20 cellular contexts compared by ENCODE assay signal in the genomic region with DNA sequence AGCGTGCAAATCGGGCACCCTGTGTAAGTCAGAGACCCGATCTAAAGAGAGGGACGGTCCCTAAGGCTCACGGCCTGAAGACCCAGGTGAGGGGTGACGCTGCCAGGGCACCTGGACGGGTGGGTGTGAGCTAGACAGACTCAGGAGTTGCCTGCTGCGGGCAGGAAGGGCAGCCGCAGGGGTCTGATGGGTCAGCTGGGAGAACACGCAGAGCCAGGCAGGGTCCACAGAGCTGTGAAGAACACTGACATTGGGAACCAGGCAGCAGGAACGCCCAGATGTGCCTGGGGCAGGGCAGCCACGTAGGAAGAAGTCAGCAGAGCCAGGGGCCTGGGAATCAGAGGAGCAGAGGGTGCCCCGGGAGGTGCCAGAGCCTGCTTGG. TPM values are rescaled to one million over a fixed set of nuclear protein-coding genes. Genes with fewer than 3 reads are reported as not detected.
A peak's percentile ranks its signal among the peaks of the same experiment; 100 is the strongest.
DNase-seq lines count a peak whose midpoint lies in the region; ATAC-seq and TF ChIP-seq lines count a peak whose summit lies in the region.
"Had no signal": no experiment of that assay in that cellular context is flagged by ENCODE, and none has a peak within 500 bp of the region (broad histone marks: within the 10 kb centered on the region; RNA-seq: fewer than 3 reads in every experiment).

No MANE protein-coding gene starts in this region.

- H3K27ac Mint-ChIP-seq in CD14-positive monocyte = peak overlapping the region in 4 of 7 donors; percentile 43 to 69 (median 48)
- no peak overlapping the region for H3K27ac Mint-ChIP-seq in GM23338
- H3K27ac Mint-ChIP-seq in glutamatergic neuron (ENCODE audit: unreplicated experiment) = no peak overlapping the region
- no peak overlapping the region for H3K27ac Mint-ChIP-seq in activated CD4-positive, alpha-beta T cell treated with anti-CD3 and anti-CD28 coated beads, Interleukin-2, amount 10 ng/mL, durations not matched to agents 24 days and 14 days
- H3K27ac Mint-ChIP-seq: CD8-positive, alpha-beta memory T cell had no signal

- DNase-seq in CD14-positive monocyte (ENCODE audit: low spot score) = no peak
- peak; percentile 0 for DNase-seq in GM23338 (ENCODE audit: low spot score)
- DNase-seq in glutamatergic neuron = peak; percentile 10
- no peak for DNase-seq in neuronal stem cell (ENCODE audit: low spot score)
- no peak for DNase-seq in activated CD4-positive, alpha-beta T cell treated with anti-CD3 and anti-CD28 coated beads, Interleukin-2, amount 10 ng/mL, durations not matched to agents 24 days and 14 days
- DNase-seq in COR-L47 (lab: John Stamatoyannopoulos, UW) = no peak
- DNase-seq: DMS79, H9, IMR-90, NCI-H1417, NCI-H1930, NCI-H226, NCI-H524, NCI-H82 had no signal

- no peak overlapping the region for H4K91ac ChIP-seq in neuronal stem cell (ENCODE audit: low read depth, low read length, poor library complexity)

- H3K18ac ChIP-seq in neuronal stem cell (ENCODE audit: low read length) = peak overlapping the region; percentile 34

- no peaks in the 10 kb centered on the region for H3F3A ChIP-seq in GM23338 (replicated peaks; ENCODE audit: low read depth)

- H3K27me3 ChIP-seq in GM23338 (ENCODE audit: insufficient read depth) (no peaks in the 10 kb centered on the region), neuronal stem cell (ENCODE audit: control insufficient read depth in 3 of 3, insufficient read depth in 3 of 3, low read depth in 1 of 3, low read length in 3 of 3) (no peaks in the 10 kb centered on the region)
- H3K27me3 ChIP-seq: BLaER1 treated with 17β-estradiol and CSF1 and Interleukin-3, amounts not matched to agents 10 nM and 100 nM; SJSA1 had no signal

- ATAC-seq in GM23338 (no peak), HG03139 (IDR thresholded peaks at IDR 0.05; ENCODE audit: unreplicated experiment) (no peak)

- H3K4me3 Mint-ChIP-seq in CD14-positive monocyte (no peak overlapping the region), GM23338 (no peak overlapping the region), glutamatergic neuron (ENCODE audit: unreplicated experiment) (no peak overlapping the region)
- H3K4me3 Mint-ChIP-seq in activated CD4-positive, alpha-beta T cell treated with anti-CD3 and anti-CD28 coated beads, Interleukin-2, amount 10 ng/mL, durations not matched to agents 24 days and 14 days = no peak overlapping the region
- H3K4me3 Mint-ChIP-seq: H9 had no signal

- H3K9me3 ChIP-seq in neuronal stem cell (replicated peaks in 1 of 2; ENCODE audit: control insufficient read depth in 2 of 2, insufficient read depth in 1 of 2, low read depth in 1 of 2, low read length in 2 of 2) = peaks cover 0 to 3% of the 10 kb centered on the region in 2 donors
- H3K9me3 ChIP-seq: BLaER1 treated with 17β-estradiol and CSF1 and Interleukin-3, amounts not matched to agents 10 nM and 100 nM; SJSA1 had no signal

- H3K14ac ChIP-seq in neuronal stem cell (ENCODE audit: low read length) = no peak overlapping the region

- peaks cover 80% of the 10 kb centered on the region for H3K79me2 ChIP-seq in GM23338 (replicated peaks; ENCODE audit: insufficient read depth)

- H3K9me3 Mint-ChIP-seq in CD14-positive monocyte (peaks cover 0 to under 1% (median 0%) of the 10 kb centered on the region in 7 donors), GM23338 (no peaks in the 10 kb centered on the region), glutamatergic neuron (ENCODE audit: unreplicated experiment) (no peaks in the 10 kb centered on the region)
- no peaks in the 10 kb centered on the region for H3K9me3 Mint-ChIP-seq in activated CD4-positive, alpha-beta T cell treated with anti-CD3 and anti-CD28 coated beads, Interleukin-2, amount 10 ng/mL, durations not matched to agents 24 days and 14 days
- H3K9me3 Mint-ChIP-seq: CD8-positive, alpha-beta memory T cell; H9 had no signal

- no peaks in the 10 kb centered on the region for H3K27me3 Mint-ChIP-seq in CD14-positive monocyte (ENCODE audit: low read depth in 3 of 3)
- peaks cover 3% of the 10 kb centered on the region for H3K27me3 Mint-ChIP-seq in GM23338 (ENCODE audit: insufficient read depth, low read depth, poor library complexity)
- peaks cover 3% of the 10 kb centered on the region for H3K27me3 Mint-ChIP-seq in glutamatergic neuron (ENCODE audit: unreplicated experiment)
- no peaks in the 10 kb centered on the region for H3K27me3 Mint-ChIP-seq in activated CD4-positive, alpha-beta T cell treated with anti-CD3 and anti-CD28 coated beads, Interleukin-2, amount 10 ng/mL, durations not matched to agents 24 days and 14 days
- H3K27me3 Mint-ChIP-seq: CD8-positive, alpha-beta memory T cell had no signal

- H3K27ac ChIP-seq in GM23338 (ENCODE audit: low read depth) (no peak overlapping the region), neuronal stem cell (replicated peaks; ENCODE audit: low read length) (no peak overlapping the region)
- H3K27ac ChIP-seq: BLaER1 treated with 17β-estradiol and CSF1 and Interleukin-3, amounts not matched to agents 10 nM and 100 nM; HL-60; RWPE1; SJSA1 had no signal

- peaks cover 21 to 44% of the 10 kb centered on the region in 2 donors for H3K36me3 Mint-ChIP-seq in CD14-positive monocyte
- H3K36me3 Mint-ChIP-seq in GM23338 (ENCODE audit: low read depth) = peaks cover 7% of the 10 kb centered on the region; the same call in 2 of the 3 replicates
- H3K36me3 Mint-ChIP-seq in glutamatergic neuron (ENCODE audit: unreplicated experiment) = no peaks in the 10 kb centered on the region
- H3K36me3 Mint-ChIP-seq in activated CD4-positive, alpha-beta T cell treated with anti-CD3 and anti-CD28 coated beads, Interleukin-2, amount 10 ng/mL, durations not matched to agents 24 days and 14 days (ENCODE audit: low read depth) = peaks cover 10% of the 10 kb centered on the region

- H3K36me3 ChIP-seq in GM23338 (ENCODE audit: insufficient read depth) = no peaks in the 10 kb centered on the region
- peaks cover 7 to 39% of the 10 kb centered on the region in 2 donors for H3K36me3 ChIP-seq in neuronal stem cell (replicated peaks in 1 of 2; ENCODE audit: control insufficient read depth in 2 of 2, insufficient read depth in 2 of 2, low read length in 2 of 2)
- H3K36me3 ChIP-seq: SJSA1 had no signal

- no peak overlapping the region for H2BK15ac ChIP-seq in neuronal stem cell (ENCODE audit: low read length)

- peaks cover 39% of the 10 kb centered on the region for H3K79me1 ChIP-seq in neuronal stem cell (ENCODE audit: low read depth, low read length)

- H2BK5ac ChIP-seq in neuronal stem cell (ENCODE audit: low read length) = no peak overlapping the region

- no CpG with 5 or more reads among the region's 13 CpGs for WGBS in neuronal stem cell (ENCODE audit: extremely low coverage in 2 of 2, insufficient read length in 2 of 2, insufficient replicate concordance in 1 of 2), 2 donors

- no peak overlapping the region for H2BK120ac ChIP-seq in neuronal stem cell (ENCODE audit: low read depth, low read length)

- peaks cover 20% of the 10 kb centered on the region for H4K20me1 ChIP-seq in GM23338 (replicated peaks; ENCODE audit: insufficient read depth)

- H3K9me2 ChIP-seq in GM23338 (ENCODE audit: insufficient read depth) = no peaks in the 10 kb centered on the region

- no peak overlapping the region for H3K4me2 ChIP-seq in GM23338
- peak overlapping the region; percentile 0 for H3K4me2 ChIP-seq in neuronal stem cell (ENCODE audit: insufficient read depth, low read length, poor library complexity, severe bottlenecking)

- no peak overlapping the region for H4K8ac ChIP-seq in neuronal stem cell (ENCODE audit: low read depth, low read length)

- no peak overlapping the region for H3K4me3 ChIP-seq in GM23338
- H3K4me3 ChIP-seq in neuronal stem cell (ENCODE audit: low read length in 2 of 2) = no peak overlapping the region
- H3K4me3 ChIP-seq: BLaER1 treated with 17β-estradiol and CSF1 and Interleukin-3, amounts not matched to agents 10 nM and 100 nM; SJSA1 had no signal

- H2AFZ ChIP-seq in GM23338 (no peak overlapping the region), neuronal stem cell (ENCODE audit: low read length) (no peak overlapping the region)

- no peaks in the 10 kb centered on the region; the same call in 1 of the 2 replicates for H3K4me1 ChIP-seq in GM23338 (ENCODE audit: insufficient read depth)
- no peaks in the 10 kb centered on the region for H3K4me1 ChIP-seq in neuronal stem cell (ENCODE audit: control insufficient read depth in 2 of 2, insufficient read depth in 1 of 2, low read depth in 1 of 2, low read length in 2 of 2)
- H3K4me1 ChIP-seq: SJSA1 had no signal

- intact Hi-C loops in CD14-positive monocyte (cut with micrococcal nuclease) = no loop called here
- intact Hi-C loops in activated CD4-positive, alpha-beta T cell treated with anti-CD3 and anti-CD28 coated beads, Interleukin-2, amount 10 ng/mL, durations not matched to agents 24 days and 14 days (cut with micrococcal nuclease) = no loop called here

- H2BK12ac ChIP-seq in neuronal stem cell (ENCODE audit: low read length) = no peak overlapping the region

- H3K4me1 Mint-ChIP-seq in CD14-positive monocyte = peaks cover 27% of the 10 kb centered on the region
- H3K4me1 Mint-ChIP-seq in GM23338 = peaks cover 9% of the 10 kb centered on the region
- H3K4me1 Mint-ChIP-seq in glutamatergic neuron (ENCODE audit: low read depth, unreplicated experiment) = peaks cover 15% of the 10 kb centered on the region
- peaks cover 12% of the 10 kb centered on the region for H3K4me1 Mint-ChIP-seq in activated CD4-positive, alpha-beta T cell treated with anti-CD3 and anti-CD28 coated beads, Interleukin-2, amount 10 ng/mL, durations not matched to agents 24 days and 14 days

- peak overlapping the region; percentile 33 for H2AK5ac ChIP-seq in neuronal stem cell (ENCODE audit: low read depth, low read length)

- H3K9ac ChIP-seq in neuronal stem cell (ENCODE audit: low read depth, low read length, poor library complexity) = no peak overlapping the region
- H3K9ac ChIP-seq: BLaER1 treated with 17β-estradiol and CSF1 and Interleukin-3, amounts not matched to agents 10 nM and 100 nM had no signal

- no peak overlapping the region for H3K4ac ChIP-seq in neuronal stem cell (ENCODE audit: low read length)

- peak overlapping the region; percentile 86 for H3K23ac ChIP-seq in neuronal stem cell (ENCODE audit: low read depth, low read length, poor library complexity)

- TF ChIP-seq CTCF in CD14-positive monocyte (IDR thresholded peaks at IDR 0.05) (no peak), GM23338 (conservative IDR thresholded peaks at IDR 0.05; ENCODE audit: low read depth in 2 of 2) (no peak), glutamatergic neuron (IDR thresholded peaks at IDR 0.05; ENCODE audit: partially characterized antibody, unreplicated experiment) (no peak)

RNA-seq across cellular contexts. Expression of a gene that starts 25.9 kb away (rescaled TPM):
- polyA plus RNA-seq in CD14-positive monocyte (1 to 10 TPM; 3.3 to 4.5 TPM), GM23338 (2016; fragmentation: Nextera tagmentation; extraction: Ambion mirVana) (6.6 and 8.1 TPM in 2 replicates)
- 41.8 and 46.2 TPM in 2 replicates for total RNA-seq in GM23338 (2014; rRNA removed; shearing (Covaris generic))
- 90.6 TPM for total RNA-seq in glutamatergic neuron (ENCODE audit: unreplicated experiment)
- polyA plus RNA-seq in neuronal stem cell (2013, experiment 1 of 2) = 15.9 TPM
- 18.7 TPM for polyA plus RNA-seq in neuronal stem cell (2013, experiment 2 of 2)
- 44.7 and 45.9 TPM in 2 replicates for total RNA-seq in activated CD4-positive, alpha-beta T cell treated with anti-CD3 and anti-CD28 coated beads, Interleukin-2, amount 10 ng/mL, durations not matched to agents 24 days and 14 days

Comparison
In these comparisons a context has a peak if more than half of its experiments do, and no peak if none do; other contexts are left out.
1. DNase-seq: peak in GM23338 (single experiment) and glutamatergic neuron (single experiment); none in CD14-positive monocyte (single experiment), neuronal stem cell (single experiment), activated CD4-positive, alpha-beta T cell treated with anti-CD3 and anti-CD28 coated beads, Interleukin-2, amount 10 ng/mL, durations not matched to agents 24 days and 14 days (single experiment) and COR-L47 (single experiment).
2. H3K27ac Mint-ChIP-seq: peak in CD14-positive monocyte (4 of 7); none in GM23338 (single experiment), glutamatergic neuron (single experiment) and activated CD4-positive, alpha-beta T cell treated with anti-CD3 and anti-CD28 coated beads, Interleukin-2, amount 10 ng/mL, durations not matched to agents 24 days and 14 days (single experiment).